Comparison of ENCODE assay signal across 22 cellular contexts in the genomic region with DNA sequence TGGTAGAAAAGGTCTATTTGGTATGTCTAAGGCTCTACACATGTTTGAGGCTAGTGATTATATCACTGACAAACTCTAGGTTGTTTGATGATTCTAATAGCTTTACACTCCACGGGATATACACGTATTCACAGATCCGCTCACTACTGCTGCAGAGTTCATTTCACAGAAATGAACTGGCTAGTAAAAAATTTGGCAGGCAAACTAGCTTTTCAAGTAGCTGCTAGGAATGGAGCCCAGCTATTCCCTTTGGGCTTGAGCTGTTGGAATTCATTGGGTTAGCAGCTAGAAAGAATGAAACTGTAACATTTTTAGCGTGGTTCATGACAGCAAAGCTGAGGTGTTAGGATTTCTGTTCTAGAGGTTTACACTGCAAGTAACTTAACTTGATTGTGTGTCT. TPM values are rescaled to one million over a fixed set of nuclear protein-coding genes. Genes with fewer than 3 reads are reported as not detected.
DNase-seq lines count a peak whose midpoint lies in the region; ATAC-seq, FAIRE-seq and TF ChIP-seq lines count a peak whose summit lies in the region.
"Had no signal": no experiment of that assay in that cellular context is flagged by ENCODE, and none has a peak within 500 bp of the region (broad histone marks: within the 10 kb centered on the region; RNA-seq: fewer than 3 reads in every experiment).

No MANE protein-coding gene starts in this region.

- peak; percentile 23 for DNase-seq in MG63
- DNase-seq in choroid plexus epithelial cell (ENCODE audit: low read depth), result peak; percentile 18
- DNase-seq in right cardiac atrium, result peak; percentile 40 to 83 (median 49)
- peak; percentile 81 for DNase-seq in stromal cell of bone marrow (ENCODE audit: low read depth)
- DNase-seq in frontal cortex (ENCODE audit: low spot score in 2 of 2), result no peak
- DNase-seq in superior temporal gyrus (ENCODE audit: extremely low spot score), result no peak
- DNase-seq in activated CD4-positive, alpha-beta T cell treated with anti-CD3 and anti-CD28 coated beads, Interleukin-2, amount 50 U/mL, for 4 hours, result no peak
- DNase-seq in OCI-M2 (lab: John Stamatoyannopoulos, UW; ENCODE audit: unreplicated experiment), result no peak
- DNase-seq: activated CD4-positive, CD25-positive, alpha-beta regulatory T cell treated with anti-CD3 and anti-CD28 coated beads, Interleukin-2, amount 50 U/mL, for 72 hours; activated effector memory CD4-positive, alpha-beta T cell treated with anti-CD3 and anti-CD28 coated beads, Interleukin-2, amount 50 U/mL, for 16 hours; cortex of kidney; DMS 273 treated with DMSO at 0.1 percent for 48 hours; GOT3; NCI-H1930; NCI-H69; OCI-M1; small intestine; stimulated activated CD4-positive, alpha-beta T cell treated with anti-CD3 and anti-CD28 coated beads, Interleukin-4, amount 100 ng/mL, for 4 hours; stimulated activated CD8-positive, alpha-beta memory T cell treated with anti-CD3 and anti-CD28 coated beads, Interleukin-4, amount 100 ng/mL, for 48 hours had no signal

- no peak for FAIRE-seq in frontal cortex (lab: Jason Lieb, UNC)
- FAIRE-seq: small intestine had no signal

- intact Hi-C loops in right cardiac atrium (cut with DNase I), result loop anchor here in 2 of 4 donors (5.0 to 10.0 kb wide), 2 partner anchors 133 to 135 kb away; no protein-coding TSS in a partner anchor

- WGBS in right cardiac atrium, result 42% methylated on average over 4 of the region's 4 CpGs

- H3K4me1 ChIP-seq in right cardiac atrium (ENCODE audit: control insufficient read depth, insufficient read depth, low read length), result peaks cover 5% of the 10 kb centered on the region

- peak; percentile 75 to 83 for ATAC-seq in right cardiac atrium

- H3K9me3 ChIP-seq in MG63 (no peaks in the 10 kb centered on the region), right cardiac atrium (ENCODE audit: control insufficient read depth, low read length) (no peaks in the 10 kb centered on the region)
- H3K9me3 ChIP-seq: neutrophil, tibial artery had no signal

- no peaks in the 10 kb centered on the region for H3K27me3 ChIP-seq in MG63
- no peaks in the 10 kb centered on the region for H3K27me3 ChIP-seq in right cardiac atrium (ENCODE audit: control insufficient read depth, insufficient read depth)
- H3K27me3 ChIP-seq: neutrophil, tibial artery had no signal

- peaks cover 4% of the 10 kb centered on the region for H3K36me3 ChIP-seq in MG63
- H3K36me3 ChIP-seq: tibial artery had no signal

- H3K27ac ChIP-seq in right cardiac atrium (ENCODE audit: low read length), result no peak overlapping the region
- H3K27ac ChIP-seq: HL-60, neutrophil, tibial artery had no signal

- no peak overlapping the region for H3K4me3 ChIP-seq in MG63
- H3K4me3 ChIP-seq in choroid plexus epithelial cell (ENCODE audit: low read depth, low read length), result no peak overlapping the region
- no peak overlapping the region for H3K4me3 ChIP-seq in right cardiac atrium (ENCODE audit: low read length)
- H3K4me3 ChIP-seq: tibial artery had no signal

- no peak for TF ChIP-seq CTCF in choroid plexus epithelial cell (conservative IDR thresholded peaks at IDR 0.05; ENCODE audit: low read depth, low read length)

RNA-seq across cellular contexts. Expression of a gene that starts 37.6 kb away (rescaled TPM):
- 6.3 and 7.1 TPM in 2 replicates for total RNA-seq in MG63 (2014; rRNA removed; shearing (Covaris generic); ENCODE audit: low replicate concordance)
- 1 to 10 TPM; 6.0 to 6.4 (median 6.4) TPM for total RNA-seq in right cardiac atrium
- polyA plus RNA-seq in right cardiac atrium, result 4.6 TPM
- 17.9 TPM for total RNA-seq in frontal cortex

Comparison
In these comparisons a context has a peak if more than half of its experiments do, and no peak if none do; other contexts are left out.
1. DNase-seq: peak in MG63 (single experiment), choroid plexus epithelial cell (single experiment), right cardiac atrium (3 of 3) and stromal cell of bone marrow (single experiment); none in frontal cortex (0 of 2), superior temporal gyrus (single experiment), activated CD4-positive, alpha-beta T cell treated with anti-CD3 and anti-CD28 coated beads, Interleukin-2, amount 50 U/mL, for 4 hours (0 of 2) and OCI-M2 (single experiment).